ENCODE assay signal across 8 cellular contexts in genomic region chr7:1939434-1940401, GRCh38.
DNase-seq lines count a peak whose midpoint lies in the region; ATAC-seq and TF ChIP-seq lines count a peak whose summit lies in the region.

No MANE protein-coding gene starts in this region.

- ATAC-seq in CD4-positive, CD25-positive, alpha-beta regulatory T cell (ENCODE audit: low read depth in 2 of 2), result peak; percentile 32 to 43
- ATAC-seq in HG03565 (IDR thresholded peaks at IDR 0.05; ENCODE audit: unreplicated experiment), result no peak

- CTCF ChIA-PET in activated naive CD4-positive, alpha-beta T cell treated with anti-CD3 and anti-CD28 coated beads for 36 hours (lab: Charles Lee), result interaction anchor here (1.0 kb wide), 1 partner anchor 17 kb away, joined by 3 read pairs; no protein-coding TSS in a partner anchor

- no peaks in the 10 kb centered on the region for H3K27me3 ChIP-seq in CD4-positive, CD25-positive, alpha-beta regulatory T cell (ENCODE audit: control insufficient read depth, insufficient read depth, low read length)
- no peaks in the 10 kb centered on the region for H3K27me3 ChIP-seq in osteoblast (ENCODE audit: insufficient read depth, low read length)

- H3K9me3 Mint-ChIP-seq in CD4-positive, CD25-positive, alpha-beta regulatory T cell, result peaks cover 0 to 4% (median 0%) of the 10 kb centered on the region in 7 donors
- no peaks in the 10 kb centered on the region for H3K9me3 Mint-ChIP-seq in activated naive CD4-positive, alpha-beta T cell treated with anti-CD3 and anti-CD28 coated beads for 36 hours

- peaks cover 25% of the 10 kb centered on the region for H3K27me3 Mint-ChIP-seq in CD4-positive, CD25-positive, alpha-beta regulatory T cell
- H3K27me3 Mint-ChIP-seq in activated naive CD4-positive, alpha-beta T cell treated with anti-CD3 and anti-CD28 coated beads for 36 hours (ENCODE audit: low read depth), result no peaks in the 10 kb centered on the region

- H3K4me1 ChIP-seq in CD4-positive, CD25-positive, alpha-beta regulatory T cell (ENCODE audit: control insufficient read depth, insufficient read depth, low read length, poor library complexity, severe bottlenecking), result peaks cover 66% of the 10 kb centered on the region
- H3K4me1 ChIP-seq in osteoblast (ENCODE audit: insufficient read depth, low read length), result peaks cover 19% of the 10 kb centered on the region

- peak overlapping the region; percentile 96 to 99 (median 98) for H3K4me3 Mint-ChIP-seq in CD4-positive, CD25-positive, alpha-beta regulatory T cell
- H3K4me3 Mint-ChIP-seq in activated naive CD4-positive, alpha-beta T cell treated with anti-CD3 and anti-CD28 coated beads for 36 hours, result peak overlapping the region; percentile 87

- H3K4me1 Mint-ChIP-seq in CD4-positive, CD25-positive, alpha-beta regulatory T cell, result peaks cover 11 to 74% (median 36%) of the 10 kb centered on the region in 4 donors
- H3K4me1 Mint-ChIP-seq in activated naive CD4-positive, alpha-beta T cell treated with anti-CD3 and anti-CD28 coated beads for 36 hours (ENCODE audit: low read depth), result peaks cover 60% of the 10 kb centered on the region

- H3K36me3 Mint-ChIP-seq in CD4-positive, CD25-positive, alpha-beta regulatory T cell, result peaks cover 11% of the 10 kb centered on the region
- peaks cover 4% of the 10 kb centered on the region for H3K36me3 Mint-ChIP-seq in activated naive CD4-positive, alpha-beta T cell treated with anti-CD3 and anti-CD28 coated beads for 36 hours (ENCODE audit: low read depth)

- DNase-seq in CD4-positive, CD25-positive, alpha-beta regulatory T cell, result peak in 2 of 3 donors; percentile 58 to 79
- peak; percentile 67 for DNase-seq in GM20000 (ENCODE audit: low spot score)
- DNase-seq in HK-2 (ENCODE audit: unreplicated experiment), result peak; percentile 35
- DNase-seq in activated naive CD4-positive, alpha-beta T cell treated with anti-CD3 and anti-CD28 coated beads for 36 hours, result peak; percentile 51
- DNase-seq in osteoblast (ENCODE audit: insufficient read length, low spot score, missing footprints), result peak; percentile 92
- no peak for DNase-seq in NCI-H345 (lab: John Stamatoyannopoulos, UW)
- DNase-seq in inferior parietal cortex (ENCODE audit: extremely low spot score), result no peak

- peaks cover 22% of the 10 kb centered on the region for H3K79me2 ChIP-seq in osteoblast (ENCODE audit: insufficient read depth, low read length)

- peak overlapping the region; percentile 66 for H3K4me2 ChIP-seq in osteoblast (ENCODE audit: insufficient read depth, low read length)

- peak overlapping the region; percentile 90 for H3K4me3 ChIP-seq in CD4-positive, CD25-positive, alpha-beta regulatory T cell (ENCODE audit: low read depth, low read length)
- peak overlapping the region; percentile 47 for H3K4me3 ChIP-seq in osteoblast (ENCODE audit: insufficient read depth, low read length)

- intact Hi-C loops in activated naive CD4-positive, alpha-beta T cell treated with anti-CD3 and anti-CD28 coated beads for 36 hours (cut with micrococcal nuclease), result loop anchor here (1.0 to 5.0 kb wide), 5 partner anchors 13 to 99 kb away; no protein-coding TSS in a partner anchor

- TF ChIP-seq CTCF in GM20000 (IDR thresholded peaks at IDR 0.05; ENCODE audit: extremely low read depth, missing control alignments), result no peak
- TF ChIP-seq CTCF in osteoblast (IDR thresholded peaks at IDR 0.05; ENCODE audit: extremely low read depth, low read depth, low read length), result no peak

- no peaks in the 10 kb centered on the region for H4K20me1 ChIP-seq in osteoblast (ENCODE audit: insufficient read depth, low read length)

- peak overlapping the region; percentile 96 for H3K27ac ChIP-seq in CD4-positive, CD25-positive, alpha-beta regulatory T cell (ENCODE audit: insufficient read depth, low read length, poor library complexity, severe bottlenecking)
- H3K27ac ChIP-seq in osteoblast (ENCODE audit: low read depth, low read length), result peak overlapping the region; percentile 95

- H3K36me3 ChIP-seq in CD4-positive, CD25-positive, alpha-beta regulatory T cell (ENCODE audit: control insufficient read depth, insufficient read depth, low read length), result peaks cover 21% of the 10 kb centered on the region
- H3K36me3 ChIP-seq in osteoblast (ENCODE audit: insufficient read depth, low read length), result no peaks in the 10 kb centered on the region

- H3K9me3 ChIP-seq in CD4-positive, CD25-positive, alpha-beta regulatory T cell (ENCODE audit: control insufficient read depth in 2 of 2, low read length in 2 of 2), result no peaks in the 10 kb centered on the region
- H3K9me3 ChIP-seq in osteoblast (ENCODE audit: low read depth, low read length), result no peaks in the 10 kb centered on the region

- peak overlapping the region; percentile 44 for H2AFZ ChIP-seq in osteoblast (ENCODE audit: low read length)

- H3K27ac Mint-ChIP-seq in CD4-positive, CD25-positive, alpha-beta regulatory T cell, result peak overlapping the region; percentile 99 to 100 (median 99)
- H3K27ac Mint-ChIP-seq in activated naive CD4-positive, alpha-beta T cell treated with anti-CD3 and anti-CD28 coated beads for 36 hours, result peak overlapping the region; percentile 90

Comparison
In these comparisons a context has a peak if more than half of its experiments do, and no peak if none do; other contexts are left out.
1. DNase-seq: peak in CD4-positive, CD25-positive, alpha-beta regulatory T cell (2 of 3), GM20000 (single experiment), HK-2 (single experiment), activated naive CD4-positive, alpha-beta T cell treated with anti-CD3 and anti-CD28 coated beads for 36 hours (single experiment) and osteoblast (single experiment); none in NCI-H345 (single experiment) and inferior parietal cortex (single experiment).